In the genomic region with DNA sequence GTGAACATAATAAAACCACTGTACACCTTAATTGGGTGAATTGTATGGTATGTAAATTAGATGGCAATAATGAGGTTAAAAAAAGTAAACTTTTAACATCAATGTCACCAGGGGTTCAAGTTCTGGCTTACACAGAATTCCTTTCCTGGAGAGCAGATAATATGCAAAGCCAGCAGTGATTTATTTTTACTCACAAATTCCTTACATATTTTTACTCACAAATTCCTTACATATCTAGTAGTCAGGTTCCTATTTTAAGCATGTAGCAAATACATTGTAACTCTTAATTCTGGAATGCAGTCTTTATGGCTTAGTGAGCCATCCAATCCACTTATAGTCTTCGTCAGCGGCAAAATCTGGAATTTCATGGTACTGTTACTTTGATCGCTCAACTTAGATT, we compare ENCODE assay signal across 15 cellular contexts. TPM values are rescaled to one million over a fixed set of nuclear protein-coding genes. Genes with fewer than 3 reads are reported as not detected.
DNase-seq lines count a peak whose midpoint lies in the region; ATAC-seq, FAIRE-seq and TF ChIP-seq lines count a peak whose summit lies in the region.
"Had no signal": no experiment of that assay in that cellular context is flagged by ENCODE, and none has a peak within 500 bp of the region (broad histone marks: within the 10 kb centered on the region; RNA-seq: fewer than 3 reads in every experiment).

No MANE protein-coding gene starts in this region.

- no peaks in the 10 kb centered on the region for H3K9me3 Mint-ChIP-seq in astrocyte (ENCODE audit: unreplicated experiment)
- H3K9me3 Mint-ChIP-seq in stimulated activated effector memory CD8-positive, alpha-beta T cell treated with anti-CD3 and anti-CD28 coated beads, Interleukin-12 subunit alpha, Interleukin-12 subunit beta, amount 100 ng/mL, for 72 hours, result no peaks in the 10 kb centered on the region
- H3K9me3 Mint-ChIP-seq: memory B cell; stimulated activated naive B cell treated with anti-CD40 and anti-IgM and Interleukin-4, amounts not matched to agents 10 μg/mL and 1 μg/mL and 100 μg/mL, for 72 hours had no signal

- H3K4me3 ChIP-seq in astrocyte (ENCODE audit: insufficient read depth, low read depth, low read length) (no peak overlapping the region), small intestine (ENCODE audit: low read depth in 1 of 2, low read length in 2 of 2) (no peak overlapping the region)

- H3K27me3 ChIP-seq in astrocyte (ENCODE audit: insufficient read depth, low read length) (no peaks in the 10 kb centered on the region), small intestine (ENCODE audit: control insufficient read depth in 2 of 2, insufficient read depth in 2 of 2, low read length in 2 of 2) (no peaks in the 10 kb centered on the region)
- H3K27me3 ChIP-seq: ascending aorta had no signal

- no peak overlapping the region for H3K9ac ChIP-seq in astrocyte (ENCODE audit: low read length)

- DNase-seq in AG08396 (ENCODE audit: low spot score), result peak; percentile 68
- peak; percentile 67 for DNase-seq in HTR-8/SVneo (ENCODE audit: insufficient read length, low spot score)
- DNase-seq in astrocyte (ENCODE audit: low read depth), result peak; percentile 81
- DNase-seq in kidney tubule cell (ENCODE audit: low spot score), result peak; percentile 83
- no peak for DNase-seq in NCI-H1436 (lab: John Stamatoyannopoulos, UW)
- no peak for DNase-seq in stimulated activated effector memory CD8-positive, alpha-beta T cell treated with anti-CD3 and anti-CD28 coated beads, Interleukin-12 subunit alpha, Interleukin-12 subunit beta, amount 100 ng/mL, for 72 hours (ENCODE audit: low spot score in 2 of 2)
- DNase-seq in small intestine, result no peak
- DNase-seq in sciatic nerve (ENCODE audit: low spot score), result no peak
- DNase-seq: activated CD4-positive, alpha-beta T cell treated with anti-CD3 and anti-CD28 coated beads for 1 hour; C1 segment of cervical spinal cord; NCI-H2029 treated with DMSO at 0.1 percent for 48 hours; stimulated activated naive B cell treated with anti-CD40 and anti-IgM and Interleukin-4, amounts not matched to agents 10 μg/mL and 1 μg/mL and 100 μg/mL, for 72 hours had no signal

- 95 to 98% (median 96%) methylated on average over 3 of the region's 3 CpGs for WGBS in small intestine, 3 donors

- H2AFZ ChIP-seq in astrocyte (ENCODE audit: low read depth, low read length), result no peak overlapping the region

- H3K4me2 ChIP-seq in astrocyte (ENCODE audit: low read length), result peak overlapping the region; percentile 34

- no peak for ATAC-seq in stimulated activated effector memory CD8-positive, alpha-beta T cell treated with anti-CD3 and anti-CD28 coated beads, Interleukin-12 subunit alpha, Interleukin-12 subunit beta, amount 100 ng/mL, for 72 hours
- no peak for ATAC-seq in sciatic nerve
- ATAC-seq: stimulated activated naive B cell treated with anti-CD40 and anti-IgM and Interleukin-4, amounts not matched to agents 10 μg/mL and 1 μg/mL and 100 μg/mL, for 72 hours had no signal

- H3K4me1 Mint-ChIP-seq in astrocyte (ENCODE audit: low read depth, unreplicated experiment), result peaks cover 5% of the 10 kb centered on the region
- peaks cover 24% of the 10 kb centered on the region for H3K4me1 Mint-ChIP-seq in stimulated activated effector memory CD8-positive, alpha-beta T cell treated with anti-CD3 and anti-CD28 coated beads, Interleukin-12 subunit alpha, Interleukin-12 subunit beta, amount 100 ng/mL, for 72 hours

- intact Hi-C loops in sciatic nerve (cut with DNase I), result no loop called here

- peaks cover 17% of the 10 kb centered on the region for H3K4me1 ChIP-seq in astrocyte (ENCODE audit: insufficient read depth, low read length)
- H3K4me1 ChIP-seq in small intestine (ENCODE audit: control insufficient read depth in 2 of 2, insufficient read depth in 1 of 2, low read depth in 1 of 2, low read length in 1 of 2), result no peaks in the 10 kb centered on the region

- no peak for TF ChIP-seq CTCF in astrocyte (IDR thresholded peaks at IDR 0.05; ENCODE audit: insufficient read depth, low read depth, low read length)

- FAIRE-seq in HTR-8/SVneo (lab: Jason Lieb, UNC), result no peak
- peak; percentile 50 for FAIRE-seq in astrocyte (lab: Jason Lieb, UNC)
- FAIRE-seq in small intestine (lab: Jason Lieb, UNC), result no peak
- FAIRE-seq: GM18507 had no signal

- H3K27ac ChIP-seq in astrocyte (ENCODE audit: low read depth, low read length), result no peak overlapping the region
- H3K27ac ChIP-seq in small intestine (ENCODE audit: low read depth in 1 of 2, low read length in 1 of 2), result no peak overlapping the region

- H3K27ac Mint-ChIP-seq in astrocyte (ENCODE audit: unreplicated experiment), result peak overlapping the region; percentile 58
- no peak overlapping the region for H3K27ac Mint-ChIP-seq in stimulated activated effector memory CD8-positive, alpha-beta T cell treated with anti-CD3 and anti-CD28 coated beads, Interleukin-12 subunit alpha, Interleukin-12 subunit beta, amount 100 ng/mL, for 72 hours

- no peaks in the 10 kb centered on the region for H3K27me3 Mint-ChIP-seq in astrocyte (ENCODE audit: low read depth, unreplicated experiment)
- H3K27me3 Mint-ChIP-seq: memory B cell; stimulated activated naive B cell treated with anti-CD40 and anti-IgM and Interleukin-4, amounts not matched to agents 10 μg/mL and 1 μg/mL and 100 μg/mL, for 72 hours had no signal

- H3K36me3 Mint-ChIP-seq in astrocyte (ENCODE audit: low read depth, unreplicated experiment), result no peaks in the 10 kb centered on the region
- H3K36me3 Mint-ChIP-seq in stimulated activated effector memory CD8-positive, alpha-beta T cell treated with anti-CD3 and anti-CD28 coated beads, Interleukin-12 subunit alpha, Interleukin-12 subunit beta, amount 100 ng/mL, for 72 hours, result peaks cover 6% of the 10 kb centered on the region
- H3K36me3 Mint-ChIP-seq: memory B cell; stimulated activated naive B cell treated with anti-CD40 and anti-IgM and Interleukin-4, amounts not matched to agents 10 μg/mL and 1 μg/mL and 100 μg/mL, for 72 hours had no signal

- no peak overlapping the region for H3K4me3 Mint-ChIP-seq in astrocyte (ENCODE audit: unreplicated experiment)
- H3K4me3 Mint-ChIP-seq in stimulated activated effector memory CD8-positive, alpha-beta T cell treated with anti-CD3 and anti-CD28 coated beads, Interleukin-12 subunit alpha, Interleukin-12 subunit beta, amount 100 ng/mL, for 72 hours, result no peak overlapping the region

- H4K20me1 ChIP-seq in astrocyte (ENCODE audit: insufficient read depth, low read length), result peaks cover 9% of the 10 kb centered on the region

- peaks cover 23% of the 10 kb centered on the region for H3K79me2 ChIP-seq in astrocyte (ENCODE audit: insufficient read depth, low read length)

- H3K36me3 ChIP-seq in astrocyte (ENCODE audit: insufficient read depth, low read length) (no peaks in the 10 kb centered on the region), small intestine (ENCODE audit: control insufficient read depth in 2 of 2, insufficient read depth in 2 of 2, low read length in 2 of 2) (no peaks in the 10 kb centered on the region)
- H3K36me3 ChIP-seq: ascending aorta had no signal

- H3K9me3 ChIP-seq in astrocyte (ENCODE audit: insufficient read depth, low read depth, low read length) (no peaks in the 10 kb centered on the region), small intestine (ENCODE audit: control insufficient read depth, low read depth) (no peaks in the 10 kb centered on the region)
- H3K9me3 ChIP-seq: ascending aorta had no signal

RNA-seq across cellular contexts. Expression of gene UBE4B, which starts 1.3 kb away (rescaled TPM):
- total RNA-seq in astrocyte (37.4 and 41.5 TPM in 2 replicates), sciatic nerve (42.5 TPM)
- polyA plus RNA-seq in small intestine, result 10 to 100 TPM in 2 of 3 donors, 1 to 10 TPM in 1; 8.6 to 24.2 (median 15.4) TPM

RNA-seq across cellular contexts. Expression of gene RBP7, which starts 34.4 kb away (rescaled TPM):
- total RNA-seq in astrocyte, result 1.0 TPM in 1 of 2 replicates, not detected in the other
- polyA plus RNA-seq in small intestine, result 10 to 100 TPM in 1 of 3 donors, 1 to 10 TPM in 2; 2.5 to 14.9 (median 4.9) TPM
- total RNA-seq in sciatic nerve, result 15.2 TPM

Comparison
In these comparisons a context has a peak if more than half of its experiments do, and no peak if none do; other contexts are left out.
1. DNase-seq: peak in AG08396 (single experiment), HTR-8/SVneo (single experiment), astrocyte (single experiment) and kidney tubule cell (single experiment); none in NCI-H1436 (single experiment), stimulated activated effector memory CD8-positive, alpha-beta T cell treated with anti-CD3 and anti-CD28 coated beads, Interleukin-12 subunit alpha, Interleukin-12 subunit beta, amount 100 ng/mL, for 72 hours (0 of 2), small intestine (single experiment) and sciatic nerve (single experiment).